1 cellular context compared by ENCODE assay signal in genomic region chr3:50298836-50299637, GRCh38.
TF ChIP-seq lines count a peak whose summit lies in the region.

Gene HYAL3, minus strand, starts transcription at chr3:50299405. Its CDS starts 3,803 bp downstream, at chr3:50295602.
Gene NAA80, minus strand, starts transcription at chr3:50299405. Its CDS starts 1,942 bp downstream, at chr3:50297463.

TF ChIP-seq in GM23338, 12 proteins besides CTCF, POLR2A, EP300 and RAD21 (continued from another document):
- TF ChIP-seq ZNF462 (CRISPR knock-in tag; IDR thresholded peaks at IDR 0.05): no peak
- no peak for TF ChIP-seq EZH2phosphoT487 (IDR thresholded peaks at IDR 0.05; ENCODE audit: unreplicated experiment)
- TF ChIP-seq CREB1 (CRISPR knock-in tag; IDR thresholded peaks at IDR 0.05; ENCODE audit: low read depth): peak; percentile 84
